Comparison of ENCODE assay signal across 10 cellular contexts in genomic region chr12:118850244-118850825, GRCh38.
DNase-seq lines count a peak whose midpoint lies in the region; ATAC-seq and TF ChIP-seq lines count a peak whose summit lies in the region.
"Had no signal": no experiment of that assay in that cellular context is flagged by ENCODE, and none has a peak within 500 bp of the region (broad histone marks: within the 10 kb centered on the region; RNA-seq: fewer than 3 reads in every experiment).

No MANE protein-coding gene starts in this region.

- no peak overlapping the region for H3K27ac Mint-ChIP-seq in activated naive CD8-positive, alpha-beta T cell treated with anti-CD3 and anti-CD28 coated beads for 36 hours
- H3K27ac Mint-ChIP-seq: activated naive CD8-positive, alpha-beta T cell treated with anti-CD3 and anti-CD28 coated beads, Interleukin-2, amount 10 ng/mL, durations not matched to agents 7 days and 5 days had no signal

- no peaks in the 10 kb centered on the region for H3K79me1 ChIP-seq in mesendoderm (ENCODE audit: low read length)

- H3K9me3 ChIP-seq in ascending aorta, result no peaks in the 10 kb centered on the region
- H3K9me3 ChIP-seq: sigmoid colon had no signal

- H3K9me3 Mint-ChIP-seq in activated naive CD8-positive, alpha-beta T cell treated with anti-CD3 and anti-CD28 coated beads for 36 hours, result no peaks in the 10 kb centered on the region
- H3K9me3 Mint-ChIP-seq: activated naive CD8-positive, alpha-beta T cell treated with anti-CD3 and anti-CD28 coated beads, Interleukin-2, amount 10 ng/mL, durations not matched to agents 7 days and 5 days had no signal

- H3K4me3 Mint-ChIP-seq in activated naive CD8-positive, alpha-beta T cell treated with anti-CD3 and anti-CD28 coated beads for 36 hours, result no peak overlapping the region
- H3K4me3 Mint-ChIP-seq: activated naive CD8-positive, alpha-beta T cell treated with anti-CD3 and anti-CD28 coated beads, Interleukin-2, amount 10 ng/mL, durations not matched to agents 7 days and 5 days had no signal

- no peaks in the 10 kb centered on the region for H3K4me1 Mint-ChIP-seq in activated naive CD8-positive, alpha-beta T cell treated with anti-CD3 and anti-CD28 coated beads for 36 hours
- H3K4me1 Mint-ChIP-seq: activated naive CD8-positive, alpha-beta T cell treated with anti-CD3 and anti-CD28 coated beads, Interleukin-2, amount 10 ng/mL, durations not matched to agents 7 days and 5 days had no signal

- no peak overlapping the region for H3K4me2 ChIP-seq in mesendoderm (ENCODE audit: low read length)

- no peak overlapping the region for H2BK120ac ChIP-seq in mesendoderm (ENCODE audit: low read depth, low read length)

- H3K4me3 ChIP-seq in mesendoderm (ENCODE audit: low read length), result no peak overlapping the region
- no peak overlapping the region for H3K4me3 ChIP-seq in ascending aorta
- H3K4me3 ChIP-seq: sigmoid colon had no signal

- H3K27ac ChIP-seq in mesendoderm (ENCODE audit: low read depth, low read length) (no peak overlapping the region), ascending aorta (no peak overlapping the region)
- H3K27ac ChIP-seq: sigmoid colon had no signal

- no CpG with 5 or more reads among the region's 7 CpGs for WGBS in mesendoderm (ENCODE audit: extremely low coverage, insufficient coverage, low lambda C conversion rate)

- no peak for ATAC-seq in GM19455 (IDR thresholded peaks at IDR 0.05; ENCODE audit: unreplicated experiment)

- no peaks in the 10 kb centered on the region for H3K36me3 Mint-ChIP-seq in activated naive CD8-positive, alpha-beta T cell treated with anti-CD3 and anti-CD28 coated beads for 36 hours
- H3K36me3 Mint-ChIP-seq: activated naive CD8-positive, alpha-beta T cell treated with anti-CD3 and anti-CD28 coated beads, Interleukin-2, amount 10 ng/mL, durations not matched to agents 7 days and 5 days had no signal

- H3K36me3 ChIP-seq in mesendoderm (ENCODE audit: control insufficient read depth, insufficient read depth, low read length), result no peaks in the 10 kb centered on the region
- H3K36me3 ChIP-seq in ascending aorta, result no peaks in the 10 kb centered on the region
- H3K36me3 ChIP-seq: sigmoid colon had no signal

- H3K9ac ChIP-seq in mesendoderm (ENCODE audit: low read length), result no peak overlapping the region

- no peak overlapping the region for H2BK5ac ChIP-seq in mesendoderm (ENCODE audit: low read length)

- no peak overlapping the region for H4K8ac ChIP-seq in mesendoderm (ENCODE audit: low read depth, low read length)

- no peak overlapping the region for H3K23ac ChIP-seq in mesendoderm (ENCODE audit: low read length)

- H3K18ac ChIP-seq in mesendoderm (ENCODE audit: low read length), result no peak overlapping the region

- DNase-seq in NCI-H1694 treated with DMSO at 0.1 percent for 48 hours (lab: John Stamatoyannopoulos, UW) (peak; percentile 9), NCI-H1694 (lab: John Stamatoyannopoulos, UW) (no peak), HuH-7.5 (ENCODE audit: low spot score) (peak; percentile 15), mesendoderm (peak; percentile 80), 8988T (no peak), ascending aorta (ENCODE audit: low spot score in 2 of 2) (no peak)
- DNase-seq in activated naive CD8-positive, alpha-beta T cell treated with anti-CD3 and anti-CD28 coated beads for 36 hours, result peak; percentile 7
- DNase-seq: activated naive CD8-positive, alpha-beta T cell treated with anti-CD3 and anti-CD28 coated beads, Interleukin-2, amount 10 ng/mL, durations not matched to agents 7 days and 5 days; sigmoid colon had no signal

- peaks cover 4% of the 10 kb centered on the region for H3K27me3 Mint-ChIP-seq in activated naive CD8-positive, alpha-beta T cell treated with anti-CD3 and anti-CD28 coated beads for 36 hours
- H3K27me3 Mint-ChIP-seq: activated naive CD8-positive, alpha-beta T cell treated with anti-CD3 and anti-CD28 coated beads, Interleukin-2, amount 10 ng/mL, durations not matched to agents 7 days and 5 days had no signal

- H4K5ac ChIP-seq in mesendoderm (ENCODE audit: low read length), result no peak overlapping the region

- no peak overlapping the region for H3K56ac ChIP-seq in mesendoderm (ENCODE audit: low read length)

- no peak overlapping the region for H2AK5ac ChIP-seq in mesendoderm (ENCODE audit: low read length)

- H3K4me1 ChIP-seq in mesendoderm (ENCODE audit: control insufficient read depth, low read depth, low read length) (no peaks in the 10 kb centered on the region), ascending aorta (no peaks in the 10 kb centered on the region)
- H3K4me1 ChIP-seq: sigmoid colon had no signal

- TF ChIP-seq CTCF in ascending aorta (IDR thresholded peaks at IDR 0.05), result no peak

- intact Hi-C loops in ascending aorta (cut with DNase I), result no loop called here

- H2BK15ac ChIP-seq in mesendoderm (replicated peaks; ENCODE audit: low read depth), result no peak overlapping the region

- H3K27me3 ChIP-seq in mesendoderm (ENCODE audit: insufficient read depth, low read length, poor library complexity) (no peaks in the 10 kb centered on the region), ascending aorta (no peaks in the 10 kb centered on the region)
- H3K27me3 ChIP-seq: sigmoid colon had no signal

- no peaks in the 10 kb centered on the region for H3K79me2 ChIP-seq in mesendoderm (ENCODE audit: control insufficient read depth, insufficient read depth, low read length)

- H3K4ac ChIP-seq in mesendoderm (ENCODE audit: low read depth, low read length), result no peak overlapping the region

Comparison
In these comparisons a context has a peak if more than half of its experiments do, and no peak if none do; other contexts are left out.
1. DNase-seq: peak in NCI-H1694 treated with DMSO at 0.1 percent for 48 hours (single experiment), HuH-7.5 (single experiment), activated naive CD8-positive, alpha-beta T cell treated with anti-CD3 and anti-CD28 coated beads for 36 hours (single experiment) and mesendoderm (single experiment); none in NCI-H1694 (single experiment), 8988T (single experiment) and ascending aorta (0 of 2).